1 cellular context compared by ENCODE assay signal in genomic region chr7:134649231-134649775, GRCh38.
TF ChIP-seq lines count a peak whose summit lies in the region.

No MANE protein-coding gene starts in this region.

TF ChIP-seq in SK-N-SH, 30 proteins besides CTCF, POLR2A, EP300 and RAD21:
- TF ChIP-seq REST (IDR thresholded peaks at IDR 0.05; ENCODE audit: low read depth, low read length) (no peak), MEF2A (IDR thresholded peaks at IDR 0.05; ENCODE audit: borderline replicate concordance, low read depth) (no peak), NFIC (IDR thresholded peaks at IDR 0.05; ENCODE audit: borderline replicate concordance) (no peak), POLR2AphosphoS5 (IDR thresholded peaks at IDR 0.05; ENCODE audit: low read depth, low read length) (no peak), TEAD4 (IDR thresholded peaks at IDR 0.05; ENCODE audit: borderline replicate concordance, insufficient read depth) (no peak), GABPA (IDR thresholded peaks at IDR 0.05; ENCODE audit: low read depth) (no peak)
- TF ChIP-seq, protein P1, sequence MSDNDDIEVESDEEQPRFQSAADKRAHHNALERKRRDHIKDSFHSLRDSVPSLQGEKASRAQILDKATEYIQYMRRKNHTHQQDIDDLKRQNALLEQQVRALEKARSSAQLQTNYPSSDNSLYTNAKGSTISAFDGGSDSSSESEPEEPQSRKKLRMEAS (IDR thresholded peaks at IDR 0.05; ENCODE audit: low read depth): no peak
